In genomic region chr13:44719857-44720671, GRCh38 we compare ENCODE assay signal across 2 cellular contexts.
A peak's percentile ranks its signal among the peaks of the same experiment; 100 is the strongest.
TF ChIP-seq lines count a peak whose summit lies in the region.

No MANE protein-coding gene starts in this region.

TF ChIP-seq in IMR-90, 13 proteins besides CTCF, POLR2A, EP300 and RAD21:
- no peak for TF ChIP-seq MXI1 (IDR thresholded peaks at IDR 0.05; ENCODE audit: borderline replicate concordance, low read depth, low read length)
- TF ChIP-seq RCOR1 (IDR thresholded peaks at IDR 0.05; ENCODE audit: insufficient replicate concordance, low read length): no peak
- TF ChIP-seq CHD1 (IDR thresholded peaks at IDR 0.05; ENCODE audit: low read depth, low read length): no peak
- TF ChIP-seq ELK1 (IDR thresholded peaks at IDR 0.05; ENCODE audit: borderline replicate concordance, low read depth, low read length): no peak
- peak; percentile 31; the same call in 1 of the 2 replicates for TF ChIP-seq CEBPB (IDR thresholded peaks at IDR 0.05; ENCODE audit: low read depth, low read length)
- no peak for TF ChIP-seq MAFK (IDR thresholded peaks at IDR 0.05; ENCODE audit: low read depth, low read length)

TF ChIP-seq in H1, 55 proteins besides CTCF, POLR2A, EP300 and RAD21:
- TF ChIP-seq HDAC6 (IDR thresholded peaks at IDR 0.05; ENCODE audit: low read depth, low read length) (no peak), MAFK (IDR thresholded peaks at IDR 0.05; ENCODE audit: low read depth, low read length) (no peak), CHD1 (IDR thresholded peaks at IDR 0.05; ENCODE audit: low read depth, low read length) (no peak), ATF2 (IDR thresholded peaks at IDR 0.05; ENCODE audit: low read length) (no peak), E2F6 (IDR thresholded peaks at IDR 0.05) (no peak), GTF2F1 (IDR thresholded peaks at IDR 0.05; ENCODE audit: borderline replicate concordance, low read depth, low read length) (no peak), PHF8 (conservative IDR thresholded peaks at IDR 0.05; ENCODE audit: low read depth, low read length) (no peak), NRF1 (IDR thresholded peaks at IDR 0.05; ENCODE audit: low read depth, low read length) (no peak), EZH2 (IDR thresholded peaks at IDR 0.05; ENCODE audit: low read depth, low read length, severe bottlenecking) (no peak), ASH2L (IDR thresholded peaks at IDR 0.05; ENCODE audit: low read length) (no peak), YY1 (IDR thresholded peaks at IDR 0.05; ENCODE audit: low read depth, low read length) (no peak), JUND (IDR thresholded peaks at IDR 0.05; ENCODE audit: low read length) (no peak), KDM5A (IDR thresholded peaks at IDR 0.05; ENCODE audit: low read length) (no peak), SAP30 (IDR thresholded peaks at IDR 0.05; ENCODE audit: insufficient read depth, insufficient replicate concordance, low read length) (no peak), BACH1 (IDR thresholded peaks at IDR 0.05; ENCODE audit: low read length) (no peak), CBX5 (IDR thresholded peaks at IDR 0.05; ENCODE audit: low read depth, low read length) (no peak)
